ENCODE assay signal across 37 cellular contexts in genomic region chr16:67761924-67762323, GRCh38.
"Had no signal": no experiment of that assay in that cellular context is flagged by ENCODE, and none has a peak within 500 bp of the region (broad histone marks: within the 10 kb centered on the region; RNA-seq: fewer than 3 reads in every experiment).

No MANE protein-coding gene starts in this region.

- H3K36me3 ChIP-seq: adrenal gland, brain microvascular endothelial cell, breast epithelium had no signal

- H3K36me3 Mint-ChIP-seq: activated naive CD8-positive, alpha-beta T cell treated with anti-CD3 and anti-CD28 coated beads for 36 hours had no signal

- H3K27ac Mint-ChIP-seq: activated B cell treated with CpG ODN at 0.5 μM for 24 hours; activated CD8-positive, alpha-beta T cell treated with anti-CD3 and anti-CD28 coated beads for 36 hours; activated naive CD4-positive, alpha-beta T cell treated with anti-CD3 and anti-CD28 coated beads for 36 hours; activated naive CD8-positive, alpha-beta T cell treated with anti-CD3 and anti-CD28 coated beads for 36 hours; activated T-cell treated with anti-CD3 and anti-CD28 coated beads, Interleukin-2, amount 50 U/mL, for 72 hours; activated T-helper 1 cell treated with anti-CD3 and anti-CD28 coated beads, Interleukin-12 subunit alpha, Interleukin-12 subunit beta, Interleukin-2, Interleukin-4 antibody, amounts not matched to agents 30 ng/mL and 10 ng/mL and 1 ng/mL, durations not matched to agents 14 hours and 24 hours and 36 hours; activated T-helper 17 cell treated with anti-CD3 and anti-CD28 coated beads, Interleukin-2, amount 50 U/mL, for 72 hours had no signal

- H3K27me3 ChIP-seq: adrenal gland, body of pancreas, brain microvascular endothelial cell, breast epithelium had no signal

- H3K4me1 ChIP-seq: adrenal gland, body of pancreas, breast epithelium had no signal

- FAIRE-seq: astrocyte, TTC549 had no signal

- H3K4me3 Mint-ChIP-seq: activated B cell treated with CpG ODN at 0.5 μM for 24 hours; activated CD4-positive, alpha-beta memory T cell treated with anti-CD3 and anti-CD28 coated beads for 36 hours; activated CD4-positive, alpha-beta T cell treated with anti-CD3 and anti-CD28 coated beads, Interleukin-2, amount 10 ng/mL, durations not matched to agents 24 days and 14 days; activated CD8-positive, alpha-beta T cell treated with anti-CD3 and anti-CD28 coated beads for 36 hours; activated naive CD4-positive, alpha-beta T cell treated with anti-CD3 and anti-CD28 coated beads for 36 hours; activated naive CD8-positive, alpha-beta T cell treated with anti-CD3 and anti-CD28 coated beads for 36 hours; activated T-cell treated with anti-CD3 and anti-CD28 coated beads, Interleukin-2, amount 50 U/mL, for 4 hours; activated T-cell treated with anti-CD3 and anti-CD28 coated beads, Interleukin-2, amount 50 U/mL, for 72 hours; activated T-helper 1 cell treated with anti-CD3 and anti-CD28 coated beads, Interleukin-12 subunit alpha, Interleukin-12 subunit beta, Interleukin-2, Interleukin-4 antibody, amounts not matched to agents 30 ng/mL and 10 ng/mL and 1 ng/mL, durations not matched to agents 14 hours and 24 hours and 36 hours; activated T-helper 17 cell treated with anti-CD3 and anti-CD28 coated beads, Interleukin-2, amount 50 U/mL, for 72 hours; T-helper 1 cell treated with Interleukin-12 subunit alpha and Interleukin-12 subunit beta and Interleukin-4 antibody, amounts not matched to agents 30 μg/mL and 1 μg/mL, for 36 hours; T-helper 2 cell treated with Interferon-gamma antibody and Interleukin-4, amounts not matched to agents 5 μg/mL and 100 μg/mL, for 36 hours had no signal

- H3K4me3 ChIP-seq: adrenal gland, body of pancreas, breast epithelium had no signal

- DNase-seq: activated B cell treated with CpG ODN at 0.5 μM for 24 hours; activated CD4-positive, alpha-beta memory T cell treated with anti-CD3 and anti-CD28 coated beads for 36 hours; activated CD4-positive, alpha-beta T cell treated with anti-CD3 and anti-CD28 coated beads for 4 hours; activated CD4-positive, alpha-beta T cell treated with anti-CD3 and anti-CD28 coated beads, Interleukin-2, amount 10 ng/mL, durations not matched to agents 24 days and 14 days; activated CD4-positive, alpha-beta T cell treated with anti-CD3 and anti-CD28 coated beads, Interleukin-2, amount 50 U/mL, for 1 hour; activated CD4-positive, alpha-beta T cell treated with anti-CD3 and anti-CD28 coated beads, Interleukin-2, amount 50 U/mL, for 4 hours; activated CD4-positive, CD25-positive, alpha-beta regulatory T cell treated with anti-CD3 and anti-CD28 coated beads, Interleukin-2, amount 50 U/mL, for 72 hours; activated CD8-positive, alpha-beta memory T cell treated with anti-CD3 and anti-CD28 coated beads, Interleukin-2, amount 50 U/mL, for 4 hours; activated CD8-positive, alpha-beta T cell treated with anti-CD3 and anti-CD28 coated beads for 36 hours; activated effector memory CD4-positive, alpha-beta T cell treated with anti-CD3 and anti-CD28 coated beads, Interleukin-2, amount 50 U/mL, for 16 hours; activated gamma-delta T cell treated with Interleukin-2 at 50 U/mL for 16 hours; activated naive CD4-positive, alpha-beta T cell; activated naive CD4-positive, alpha-beta T cell treated with anti-CD3 and anti-CD28 coated beads for 36 hours; activated naive CD4-positive, alpha-beta T cell treated with anti-CD3 and anti-CD28 coated beads, Interleukin-2, amount 50 U/mL, for 16 hours; activated naive CD8-positive, alpha-beta T cell treated with anti-CD3 and anti-CD28 coated beads for 36 hours; activated T-cell treated with anti-CD3 and anti-CD28 coated beads for 4 hours; activated T-cell treated with anti-CD3 and anti-CD28 coated beads, Interleukin-2, amount 50 U/mL, for 1 hour; activated T-cell treated with anti-CD3 and anti-CD28 coated beads, Interleukin-2, amount 50 U/mL, for 4 hours; activated T-cell treated with anti-CD3 and anti-CD28 coated beads, Interleukin-2, amount 50 U/mL, for 72 hours; adrenal gland; amniotic stem cell; aorta; body of pancreas; brain microvascular endothelial cell; central memory CD4-positive, alpha-beta T cell; T-helper 1 cell; T-helper 2 cell; T-helper 9 cell; WERI-Rb-1 had no signal

- H3K27ac ChIP-seq: adrenal gland, body of pancreas, brain microvascular endothelial cell, breast epithelium, WERI-Rb-1 had no signal

- H3K27me3 Mint-ChIP-seq: activated B cell treated with CpG ODN at 0.5 μM for 24 hours; activated CD4-positive, alpha-beta memory T cell treated with anti-CD3 and anti-CD28 coated beads for 36 hours; activated CD4-positive, alpha-beta T cell treated with anti-CD3 and anti-CD28 coated beads, Interleukin-2, amount 10 ng/mL, durations not matched to agents 24 days and 14 days; activated CD8-positive, alpha-beta T cell treated with anti-CD3 and anti-CD28 coated beads for 36 hours; activated naive CD8-positive, alpha-beta T cell treated with anti-CD3 and anti-CD28 coated beads for 36 hours; activated T-helper 17 cell treated with anti-CD3 and anti-CD28 coated beads, Interleukin-2, amount 50 U/mL, for 72 hours had no signal

- ATAC-seq: activated CD8-positive, alpha-beta T cell treated with anti-CD3 and anti-CD28 coated beads for 36 hours; activated T-cell treated with anti-CD3 and anti-CD28 coated beads, Interleukin-2, amount 50 U/mL, for 4 hours; body of pancreas had no signal

- H3K9me3 ChIP-seq: adrenal gland, body of pancreas, breast epithelium had no signal

- H3K9me3 Mint-ChIP-seq: activated B cell treated with CpG ODN at 0.5 μM for 24 hours; activated CD4-positive, alpha-beta memory T cell treated with anti-CD3 and anti-CD28 coated beads for 36 hours; activated CD4-positive, alpha-beta T cell treated with anti-CD3 and anti-CD28 coated beads, Interleukin-2, amount 10 ng/mL, durations not matched to agents 24 days and 14 days; activated CD8-positive, alpha-beta T cell treated with anti-CD3 and anti-CD28 coated beads for 36 hours; activated naive CD4-positive, alpha-beta T cell treated with anti-CD3 and anti-CD28 coated beads for 36 hours; activated naive CD4-positive, alpha-beta T cell treated with anti-CD3 and anti-CD28 coated beads, Interleukin-2, amount 50 U/mL, for 72 hours; activated naive CD8-positive, alpha-beta T cell treated with anti-CD3 and anti-CD28 coated beads for 36 hours; activated T-cell treated with anti-CD3 and anti-CD28 coated beads, Interleukin-2, amount 50 U/mL, for 4 hours; activated T-cell treated with anti-CD3 and anti-CD28 coated beads, Interleukin-2, amount 50 U/mL, for 72 hours; activated T-helper 1 cell treated with anti-CD3 and anti-CD28 coated beads, Interleukin-12 subunit alpha, Interleukin-12 subunit beta, Interleukin-2, Interleukin-4 antibody, amounts not matched to agents 30 ng/mL and 10 ng/mL and 1 ng/mL, durations not matched to agents 14 hours and 24 hours and 36 hours; activated T-helper 17 cell treated with anti-CD3 and anti-CD28 coated beads, Interleukin-2, amount 50 U/mL, for 72 hours; T-helper 1 cell treated with Interleukin-12 subunit alpha and Interleukin-12 subunit beta and Interleukin-4 antibody, amounts not matched to agents 30 μg/mL and 1 μg/mL, for 36 hours; T-helper 2 cell treated with Interferon-gamma antibody and Interleukin-4, amounts not matched to agents 5 μg/mL and 100 μg/mL, for 36 hours had no signal
